Comparison of ENCODE assay signal across 17 cellular contexts in genomic region chr17:72351884-72352346, GRCh38.
DNase-seq lines count a peak whose midpoint lies in the region; ATAC-seq, FAIRE-seq and TF ChIP-seq lines count a peak whose summit lies in the region.
"Had no signal": no experiment of that assay in that cellular context is flagged by ENCODE, and none has a peak within 500 bp of the region (broad histone marks: within the 10 kb centered on the region; RNA-seq: fewer than 3 reads in every experiment).

No MANE protein-coding gene starts in this region.

- H3K79me2 ChIP-seq in HepG2 (ENCODE audit: insufficient read depth, low read length), result no peaks in the 10 kb centered on the region

- peaks cover 5% of the 10 kb centered on the region; the same call in 1 of the 2 replicates for H3K9me3 ChIP-seq in HepG2 (ENCODE audit: low read length)
- H3K9me3 ChIP-seq in right lobe of liver, result no peaks in the 10 kb centered on the region
- peaks cover 3% of the 10 kb centered on the region for H3K9me3 ChIP-seq in WERI-Rb-1 (ENCODE audit: severe bottlenecking)
- H3K9me3 ChIP-seq: body of pancreas had no signal

- no peak for TF ChIP-seq EP300 in HepG2 (IDR thresholded peaks at IDR 0.05; ENCODE audit: low read depth in 2 of 2, low read length in 2 of 2)
- TF ChIP-seq EP300 in HepG2 (CRISPR knock-in tag; IDR thresholded peaks at IDR 0.05; ENCODE audit: borderline replicate concordance), result no peak

- no TSS peak for BruUV-seq in HepG2 (replicated peaks; lab: Mats Ljungman, UMichigan)

- peak; percentile 75 for ATAC-seq in HepG2
- ATAC-seq in right lobe of liver, result no peak
- no peak for ATAC-seq in HG02884 (IDR thresholded peaks at IDR 0.05; ENCODE audit: unreplicated experiment)
- no peak for ATAC-seq in stimulated activated naive CD8-positive, alpha-beta T cell treated with anti-CD3 and anti-CD28 coated beads, Interleukin-15, Interleukin-2, amounts not matched to agents 100 U/mL and 50 U/mL, for 24 hours
- ATAC-seq: activated CD4-positive, alpha-beta T cell treated with anti-CD3 and anti-CD28 coated beads for 36 hours; body of pancreas; natural killer cell; stimulated activated naive CD8-positive, alpha-beta T cell treated with anti-CD3 and anti-CD28 coated beads, Interleukin-15, amount 100 ng/mL, for 72 hours had no signal

- no peak for TF ChIP-seq RAD21 in HepG2 (CRISPR knock-in tag; IDR thresholded peaks at IDR 0.05)

- H3K27me3 ChIP-seq in HepG2 (ENCODE audit: control insufficient read depth in 1 of 2, insufficient read depth in 2 of 2, low read length in 2 of 2) (no peaks in the 10 kb centered on the region), right lobe of liver (no peaks in the 10 kb centered on the region), WERI-Rb-1 (ENCODE audit: insufficient read depth, low read depth, severe bottlenecking) (no peaks in the 10 kb centered on the region)
- H3K27me3 ChIP-seq: body of pancreas had no signal

- H4K20me1 ChIP-seq in HepG2 (ENCODE audit: insufficient read depth, low read length), result no peaks in the 10 kb centered on the region

- FAIRE-seq in HepG2 (lab: Jason Lieb, UNC), result no peak
- FAIRE-seq in urothelium cell line (lab: Jason Lieb, UNC), result peak; percentile 96

- peaks cover 18% of the 10 kb centered on the region for H3K4me1 ChIP-seq in HepG2 (ENCODE audit: insufficient read depth, low read length)
- H3K4me1 ChIP-seq in right lobe of liver, result no peaks in the 10 kb centered on the region

- H3K27ac ChIP-seq in HepG2 (ENCODE audit: extremely low read length, insufficient read depth, low read length) (no peak overlapping the region), right lobe of liver (no peak overlapping the region), WERI-Rb-1 (no peak overlapping the region)
- H3K27ac ChIP-seq: body of pancreas had no signal

- WGBS in HepG2 (ENCODE audit: low lambda C conversion rate), result 94% methylated on average over 21 of the region's 21 CpGs
- WGBS in right lobe of liver (ENCODE audit: insufficient coverage, low coverage, low lambda C conversion rate, missing lambda C conversion rate), result 28% methylated on average over 10 of the region's 21 CpGs

- no peak overlapping the region for H3K9ac ChIP-seq in HepG2 (ENCODE audit: insufficient read depth, low read depth, low read length)

- TF ChIP-seq POLR2A in HepG2 (IDR thresholded peaks at IDR 0.05; ENCODE audit: insufficient read depth in 1 of 2, low read depth in 2 of 2, low read length in 2 of 2), result no peak
- no peak for TF ChIP-seq POLR2A in right lobe of liver (IDR thresholded peaks at IDR 0.05)

- no peak overlapping the region for H3K4me2 ChIP-seq in HepG2 (ENCODE audit: low read depth, low read length)

- TF ChIP-seq CTCF in HepG2 (CRISPR knock-in tag; IDR thresholded peaks at IDR 0.05) (no peak), right lobe of liver (IDR thresholded peaks at IDR 0.05) (no peak), WERI-Rb-1 (IDR thresholded peaks at IDR 0.05; ENCODE audit: low read depth, low read length) (0 out of 2 replicates have a peak, but pooled peaks have one; percentile 3)

- no peak overlapping the region for H3K4me3 ChIP-seq in HepG2 (replicated peaks in 1 of 3; ENCODE audit: insufficient read depth in 1 of 3, low read depth in 2 of 3, low read length in 3 of 3)
- H3K4me3 ChIP-seq in right lobe of liver, result no peak overlapping the region
- H3K4me3 ChIP-seq in WERI-Rb-1 (ENCODE audit: low read depth, low read length), result no peak overlapping the region
- H3K4me3 ChIP-seq: body of pancreas had no signal

- H3K36me3 ChIP-seq in HepG2 (replicated peaks in 1 of 2; ENCODE audit: control insufficient read depth in 1 of 2, insufficient read depth in 2 of 2, low read length in 2 of 2), result no peaks in the 10 kb centered on the region; a peak in 1 of 5 replicates
- no peaks in the 10 kb centered on the region for H3K36me3 ChIP-seq in right lobe of liver
- no peaks in the 10 kb centered on the region for H3K36me3 ChIP-seq in WERI-Rb-1

- intact Hi-C loops in HepG2 (cut with micrococcal nuclease; ENCODE audit: unreplicated experiment) (no loop called here), right lobe of liver (cut with DNase I) (no loop called here)

- DNase-seq in HepG2 (ENCODE audit: low spot score) (no peak), right lobe of liver (no peak), WERI-Rb-1 (no peak), left kidney (ENCODE audit: low read depth, low spot score) (peak; percentile 82), urothelium cell line (ENCODE audit: low spot score) (no peak)
- DNase-seq in effector CD4-positive, alpha-beta T cell, result no peak
- no peak for DNase-seq in stimulated activated naive CD8-positive, alpha-beta T cell treated with anti-CD3 and anti-CD28 coated beads, Interleukin-15, Interleukin-2, amounts not matched to agents 100 U/mL and 50 U/mL, for 24 hours
- DNase-seq: activated CD4-positive, alpha-beta T cell treated with anti-CD3 and anti-CD28 coated beads for 36 hours; activated naive CD4-positive, alpha-beta T cell treated with anti-CD3 and anti-CD28 coated beads for 36 hours; body of pancreas; dermis blood vessel endothelial cell; HFFc6; natural killer cell; NCI-H345; stimulated activated naive CD8-positive, alpha-beta T cell treated with anti-CD3 and anti-CD28 coated beads, Interleukin-15, amount 100 ng/mL, for 72 hours; T-helper 9 cell had no signal

- CTCF ChIA-PET in HepG2 (lab: Yijun Ruan, JAX; ENCODE audit: low intra/inter-chr PET ratio, low total read pairs), result no interaction called here

- in situ Hi-C loops in HepG2 (cut with HindIII; ENCODE audit: extremely low pct_ligation_motif_present, low pct_unique_long_range_greater_than_20kb), result no loop called here

- no peak overlapping the region for H2AFZ ChIP-seq in HepG2 (ENCODE audit: low read length)

- POLR2A ChIA-PET in HepG2 (lab: Yijun Ruan, JAX), result no interaction called here

TF ChIP-seq in HepG2, 621 proteins besides CTCF, POLR2A, EP300 and RAD21 (continues in another document):
- TF ChIP-seq SMC3 (IDR thresholded peaks at IDR 0.05; ENCODE audit: low read length) (peak; percentile 2; the same call in 1 of the 2 replicates), GTF2F1 (IDR thresholded peaks at IDR 0.05; ENCODE audit: low read length) (no peak), SUZ12 (IDR thresholded peaks at IDR 0.05; ENCODE audit: low read depth, low read length) (no peak), ZBTB38 (CRISPR knock-in tag; IDR thresholded peaks at IDR 0.05) (peak; percentile 69), ZFP36L2 (CRISPR knock-in tag; IDR thresholded peaks at IDR 0.05) (no peak), FOSL1 (CRISPR knock-in tag; IDR thresholded peaks at IDR 0.05; ENCODE audit: borderline replicate concordance) (no peak), SP5 (CRISPR knock-in tag; IDR thresholded peaks at IDR 0.05; ENCODE audit: borderline replicate concordance, low read depth) (no peak), SNRNP70 (IDR thresholded peaks at IDR 0.05; ENCODE audit: low read depth, low read length) (no peak), PRMT3 (CRISPR knock-in tag; IDR thresholded peaks at IDR 0.05; ENCODE audit: borderline replicate concordance, low read depth) (0 out of 2 replicates have a peak, but pooled peaks have one; percentile 29), ZNF280B (CRISPR knock-in tag; IDR thresholded peaks at IDR 0.05; ENCODE audit: borderline replicate concordance) (0 out of 2 replicates have a peak, but pooled peaks have one; percentile 30), ZNF687 (CRISPR knock-in tag; IDR thresholded peaks at IDR 0.05) (peak; percentile 30; the same call in 1 of the 2 replicates), ZFYVE20 (CRISPR knock-in tag; IDR thresholded peaks at IDR 0.05; ENCODE audit: borderline replicate concordance, low read depth) (no peak), SP140L (CRISPR knock-in tag; IDR thresholded peaks at IDR 0.05; ENCODE audit: borderline replicate concordance) (no peak), SP4 (CRISPR knock-in tag; IDR thresholded peaks at IDR 0.05) (peak; percentile 40; the same call in 1 of the 2 replicates), CHD4 (IDR thresholded peaks at IDR 0.05; ENCODE audit: borderline replicate concordance, low read length) (no peak)
